ENCODE assay signal across 9 cellular contexts in the genomic region with DNA sequence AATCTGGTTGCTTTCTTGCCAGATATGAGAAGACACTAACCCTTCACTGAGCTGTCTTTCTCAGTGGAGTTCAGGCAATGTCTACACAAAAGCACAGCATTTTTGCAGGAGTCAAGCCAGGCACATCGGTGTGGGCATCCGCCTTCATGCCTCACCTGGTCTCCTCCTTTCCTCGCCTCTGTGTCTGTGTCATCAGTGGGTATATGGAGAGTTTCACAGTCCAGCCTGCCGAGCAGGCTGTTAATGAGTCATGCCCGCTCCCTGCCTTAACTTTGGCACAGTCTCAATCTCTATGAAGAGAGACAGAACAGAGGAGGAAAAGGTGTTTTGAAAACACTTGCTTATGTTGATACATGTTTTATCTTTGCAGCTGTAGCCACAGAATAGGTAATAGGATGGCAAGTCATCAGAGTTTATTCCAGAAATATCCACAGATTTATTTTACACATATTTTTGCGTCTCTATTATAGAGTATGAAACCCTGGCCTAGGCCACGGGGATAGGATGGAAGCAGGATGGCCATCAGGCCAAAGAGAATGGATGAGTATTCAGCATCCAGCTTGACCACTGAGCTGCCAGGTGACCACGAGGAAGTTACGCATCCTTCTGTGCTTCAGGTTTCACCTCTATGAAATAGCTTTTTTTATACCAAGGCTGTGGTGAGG. TPM values are rescaled to one million over a fixed set of nuclear protein-coding genes. Genes with fewer than 3 reads are reported as not detected.
DNase-seq lines count a peak whose midpoint lies in the region; ATAC-seq and FAIRE-seq lines count a peak whose summit lies in the region.
"Had no signal": no experiment of that assay in that cellular context is flagged by ENCODE, and none has a peak within 500 bp of the region (broad histone marks: within the 10 kb centered on the region; RNA-seq: fewer than 3 reads in every experiment).

No MANE protein-coding gene starts in this region.

- ATAC-seq in HG02970 (IDR thresholded peaks at IDR 0.05; ENCODE audit: low FRiP score, unreplicated experiment) (no peak), HG02642 (IDR thresholded peaks at IDR 0.05; ENCODE audit: poor library complexity, unreplicated experiment) (no peak), HG03354 (IDR thresholded peaks at IDR 0.05; ENCODE audit: poor library complexity, severe bottlenecking, unreplicated experiment) (no peak)

- H3K36me3 ChIP-seq in MG63: no peaks in the 10 kb centered on the region

- H3K27me3 ChIP-seq in MG63: no peaks in the 10 kb centered on the region

- H3K4me3 ChIP-seq in MG63: no peak overlapping the region

- DNase-seq in COR-L47 (lab: John Stamatoyannopoulos, UW) (peak; percentile 5), MG63 (peak; percentile 57), occipital lobe (lab: John Stamatoyannopoulos, UW) (peak; percentile 6), NCI-H2029 (lab: John Stamatoyannopoulos, UW) (no peak)
- DNase-seq: stimulated activated CD4-positive, alpha-beta T cell treated with anti-CD3 and anti-CD28 coated beads, Interleukin-1b, Interleukin-23, amount 100 ng/mL, for 48 hours had no signal

- no peaks in the 10 kb centered on the region for H3K9me3 ChIP-seq in MG63

- FAIRE-seq in colon (lab: Jason Lieb, UNC): peak; percentile 53

RNA-seq across cellular contexts. Expression of a gene that starts 32.8 kb away (rescaled TPM):
- total RNA-seq in MG63 (2014; rRNA removed; shearing (Covaris generic); ENCODE audit: low replicate concordance): 0.12 and 0.13 TPM in 2 replicates
- total RNA-seq in occipital lobe: 4.4 TPM
